ENCODE assay signal across 8 cellular contexts in genomic region chr16:85236832-85237177, GRCh38.
DNase-seq lines count a peak whose midpoint lies in the region; ATAC-seq and TF ChIP-seq lines count a peak whose summit lies in the region.
"Not testable (repeated sequence)": the region's sequence is repeated elsewhere in the genome, so short reads cannot be mapped to it uniquely, and the experiment has no call there.

No MANE protein-coding gene starts in this region.

- H3K18ac ChIP-seq in IMR-90 (ENCODE audit: low read depth, low read length), result 0 out of 2 replicates have a peak overlapping the region, but pooled peaks have one; percentile 1

- peak overlapping the region; percentile 29 for H2AFZ ChIP-seq in IMR-90 (replicated peaks; ENCODE audit: low read length, poor library complexity)

- peak overlapping the region; percentile 79 for H2AK5ac ChIP-seq in IMR-90 (ENCODE audit: low read depth, low read length)

- dilution Hi-C loops in IMR-90 (cut with HindIII; ENCODE audit: low sequenced_read_pairs, unreplicated experiment), result not testable (repeated sequence)

- not testable (repeated sequence) for H3K14ac ChIP-seq in IMR-90 (replicated peaks; ENCODE audit: low read depth, low read length)

- POLR2A ChIA-PET in AG04450 (lab: Yijun Ruan, JAX); IMR-90 (lab: Charles Lee; ENCODE audit: unreplicated experiment): not testable (repeated sequence)

- H3K9me1 ChIP-seq in IMR-90 (ENCODE audit: insufficient read depth, low read length), result peaks cover 26% of the 10 kb centered on the region

- H3K4ac ChIP-seq in IMR-90 (ENCODE audit: low read depth, low read length), result peak overlapping the region; percentile 76

- not testable (repeated sequence) for TF ChIP-seq RAD21 in IMR-90 (IDR thresholded peaks at IDR 0.05; ENCODE audit: low read length)

- H3K27ac ChIP-seq in AG04450 (ENCODE audit: low read depth, low read length) (peak overlapping the region; percentile 80), IMR-90 (ENCODE audit: insufficient read depth, low read length) (peak overlapping the region; percentile 89)

- H2BK120ac ChIP-seq in IMR-90 (ENCODE audit: low read depth, low read length), result peak overlapping the region; percentile 91

- peaks cover 13% of the 10 kb centered on the region for H3K27me3 Mint-ChIP-seq in activated naive CD4-positive, alpha-beta T cell treated with anti-CD3 and anti-CD28 coated beads, Interleukin-2, amount 50 U/mL, for 24 hours
- H3K27me3 Mint-ChIP-seq in endothelial cell (ENCODE audit: unreplicated experiment); immature natural killer cell (ENCODE audit: low read depth in 3 of 3); nephron (ENCODE audit: low read depth): not testable (repeated sequence)

- H4K5ac ChIP-seq in IMR-90 (ENCODE audit: low read depth, low read length), result peak overlapping the region; percentile 24; the same call in 1 of the 2 replicates

- H3K23ac ChIP-seq in IMR-90 (ENCODE audit: low read depth, low read length), result peak overlapping the region; percentile 31; the same call in 1 of the 2 replicates

- not testable (repeated sequence) for H3K9me3 ChIP-seq in AG04450 (ENCODE audit: control insufficient read depth, insufficient read depth, low read length); IMR-90 (ENCODE audit: control insufficient read depth, insufficient read depth, low read length)

- CTCF ChIA-PET in AG04450 (lab: Charles Lee), result interaction anchor here (0.8 to 1.0 kb wide), 2 partner anchors 8 to 17 kb away, joined by 3 to 5 read pairs; no protein-coding TSS in a partner anchor
- CTCF ChIA-PET in IMR-90 (lab: Yijun Ruan, JAX), result not testable (repeated sequence)

- peaks cover 41 to 87% of the 10 kb centered on the region in 2 experiments for H3K79me1 ChIP-seq in IMR-90 (ENCODE audit: low read depth in 1 of 2, low read length in 2 of 2)

- H3K9ac ChIP-seq in IMR-90 (ENCODE audit: low read depth, low read length), result not testable (repeated sequence)

- intact Hi-C loops in IMR-90 (cut with micrococcal nuclease), result loop anchor here (1.0 to 5.0 kb wide), 2 partner anchors 40 to 64 kb away; no protein-coding TSS in a partner anchor

- peak overlapping the region; percentile 72 for H3K27ac Mint-ChIP-seq in activated naive CD4-positive, alpha-beta T cell treated with anti-CD3 and anti-CD28 coated beads, Interleukin-2, amount 50 U/mL, for 24 hours
- H3K27ac Mint-ChIP-seq in endothelial cell (ENCODE audit: unreplicated experiment) (peak overlapping the region; percentile 48), nephron (peak overlapping the region; percentile 82 to 87 (median 84))
- H3K27ac Mint-ChIP-seq in immature natural killer cell; stimulated activated effector memory CD8-positive, alpha-beta T cell treated with anti-CD3 and anti-CD28 coated beads, Interleukin-12 subunit alpha, Interleukin-12 subunit beta, amount 100 ng/mL, for 72 hours: not testable (repeated sequence)

- peak overlapping the region; percentile 61 for H3K4me3 Mint-ChIP-seq in activated naive CD4-positive, alpha-beta T cell treated with anti-CD3 and anti-CD28 coated beads, Interleukin-2, amount 50 U/mL, for 24 hours
- H3K4me3 Mint-ChIP-seq in endothelial cell (ENCODE audit: unreplicated experiment), result not testable (repeated sequence)
- H3K4me3 Mint-ChIP-seq in immature natural killer cell, result peak overlapping the region in 4 of 5 donors; percentile 10 to 69 (median 54)
- peak overlapping the region; percentile 61 to 74 (median 73) for H3K4me3 Mint-ChIP-seq in nephron
- peak overlapping the region; percentile 5 for H3K4me3 Mint-ChIP-seq in stimulated activated effector memory CD8-positive, alpha-beta T cell treated with anti-CD3 and anti-CD28 coated beads, Interleukin-12 subunit alpha, Interleukin-12 subunit beta, amount 100 ng/mL, for 72 hours

- BruUV-seq in IMR-90 (replicated peaks; lab: Mats Ljungman, UMichigan), result not testable (repeated sequence)

- H3K27me3 ChIP-seq in AG04450 (ENCODE audit: control insufficient read depth, insufficient read depth, low read length); IMR-90 (ENCODE audit: control insufficient read depth, insufficient read depth, low read length): not testable (repeated sequence)

- peaks cover 43% of the 10 kb centered on the region for H3K4me1 ChIP-seq in IMR-90 (ENCODE audit: control insufficient read depth, insufficient read depth, low read length)

- WGBS in IMR-90 (ENCODE audit: extremely low coverage in 2 of 2, insufficient read length in 1 of 2), 2 experiments, result 40% methylated on average over 4 of the region's 6 CpGs; no CpG with 5 or more reads in 1 of the 2 experiments

- H3K4me2 ChIP-seq in IMR-90 (ENCODE audit: low read depth, low read length), result not testable (repeated sequence)

- not testable (repeated sequence) for H3K56ac ChIP-seq in IMR-90 (ENCODE audit: extremely low read depth, insufficient read depth, low read length)

- peak overlapping the region; percentile 92 for H2BK20ac ChIP-seq in IMR-90 (ENCODE audit: low read depth, low read length)

- not testable (repeated sequence) for H3K36me3 ChIP-seq in IMR-90 (ENCODE audit: control insufficient read depth, insufficient read depth, low read length)

- ATAC-seq in IMR-90 (ENCODE audit: low read depth); stimulated activated effector memory CD8-positive, alpha-beta T cell treated with anti-CD3 and anti-CD28 coated beads, Interleukin-12 subunit alpha, Interleukin-12 subunit beta, amount 100 ng/mL, for 72 hours: not testable (repeated sequence)

- not testable (repeated sequence) for TF ChIP-seq POLR2A in IMR-90 (IDR thresholded peaks at IDR 0.05; ENCODE audit: low read depth, low read length)

- H4K8ac ChIP-seq in IMR-90 (ENCODE audit: low read depth in 2 of 2, low read length in 2 of 2), result peak overlapping the region; percentile 23 to 85; a peak in 3 of 4 replicates

- H2BK15ac ChIP-seq in IMR-90 (ENCODE audit: low read depth, low read length), result peak overlapping the region; percentile 7; the same call in 2 of the 3 replicates

- not testable (repeated sequence) for TF ChIP-seq CTCF in AG04450 (IDR thresholded peaks at IDR 0.05; ENCODE audit: low read depth, low read length); IMR-90 (conservative IDR thresholded peaks at IDR 0.05; ENCODE audit: low read depth, low read length); endothelial cell (IDR thresholded peaks at IDR 0.05; ENCODE audit: unreplicated experiment); nephron (IDR thresholded peaks at IDR 0.05; ENCODE audit: unreplicated experiment in 3 of 3)

- peak overlapping the region; percentile 99 for H2AK9ac ChIP-seq in IMR-90 (replicated peaks; ENCODE audit: low read depth, low read length, poor library complexity)

- not testable (repeated sequence) for H3K36me3 Mint-ChIP-seq in activated naive CD4-positive, alpha-beta T cell treated with anti-CD3 and anti-CD28 coated beads, Interleukin-2, amount 50 U/mL, for 24 hours; endothelial cell (ENCODE audit: low read depth, unreplicated experiment); immature natural killer cell; nephron (ENCODE audit: low read depth); stimulated activated effector memory CD8-positive, alpha-beta T cell treated with anti-CD3 and anti-CD28 coated beads, Interleukin-12 subunit alpha, Interleukin-12 subunit beta, amount 100 ng/mL, for 72 hours

- not testable (repeated sequence) for H4K20me1 ChIP-seq in IMR-90 (ENCODE audit: insufficient read depth, low read length)

- H3K4me1 Mint-ChIP-seq in activated naive CD4-positive, alpha-beta T cell treated with anti-CD3 and anti-CD28 coated beads, Interleukin-2, amount 50 U/mL, for 24 hours; endothelial cell (ENCODE audit: unreplicated experiment); stimulated activated effector memory CD8-positive, alpha-beta T cell treated with anti-CD3 and anti-CD28 coated beads, Interleukin-12 subunit alpha, Interleukin-12 subunit beta, amount 100 ng/mL, for 72 hours: not testable (repeated sequence)
- peaks cover 10 to 19% of the 10 kb centered on the region in 2 donors for H3K4me1 Mint-ChIP-seq in immature natural killer cell
- H3K4me1 Mint-ChIP-seq in nephron, result peaks cover 52% of the 10 kb centered on the region

- peak overlapping the region; percentile 90 for H2BK5ac ChIP-seq in IMR-90 (ENCODE audit: low read depth, low read length, poor library complexity, severe bottlenecking)

- in situ Hi-C loops in IMR-90 (cut with MboI; ENCODE audit: low sequenced_read_pairs), result not testable (repeated sequence)

- not testable (repeated sequence) for H3K4me3 ChIP-seq in AG04450 (ENCODE audit: low read depth, low read length); IMR-90 (ENCODE audit: insufficient read depth, low read depth, low read length)

- H4K91ac ChIP-seq in IMR-90 (ENCODE audit: insufficient read depth, low read depth, low read length), result peak overlapping the region; percentile 78

- not testable (repeated sequence) for DNase-seq in AG04450 (ENCODE audit: low read depth, low spot score); endothelial cell (ENCODE audit: low spot score); immature natural killer cell; stimulated activated effector memory CD8-positive, alpha-beta T cell treated with anti-CD3 and anti-CD28 coated beads, Interleukin-12 subunit alpha, Interleukin-12 subunit beta, amount 100 ng/mL, for 72 hours (ENCODE audit: low spot score in 2 of 2)
- DNase-seq in ELR (ENCODE audit: low read depth), result peak; percentile 81
- peak; percentile 83 for DNase-seq in IMR-90

- not testable (repeated sequence) for H3K9me3 Mint-ChIP-seq in activated naive CD4-positive, alpha-beta T cell treated with anti-CD3 and anti-CD28 coated beads, Interleukin-2, amount 50 U/mL, for 24 hours; endothelial cell (ENCODE audit: unreplicated experiment); immature natural killer cell; nephron; stimulated activated effector memory CD8-positive, alpha-beta T cell treated with anti-CD3 and anti-CD28 coated beads, Interleukin-12 subunit alpha, Interleukin-12 subunit beta, amount 100 ng/mL, for 72 hours

TF ChIP-seq in IMR-90, 13 proteins besides CTCF, POLR2A, EP300 and RAD21:
- TF ChIP-seq CHD1 (IDR thresholded peaks at IDR 0.05; ENCODE audit: low read depth, low read length) (0 out of 2 replicates have a peak, but pooled peaks have one; percentile 3), FOS (IDR thresholded peaks at IDR 0.05; ENCODE audit: low read depth, low read length) (peak; percentile 20; the same call in 1 of the 2 replicates), RCOR1 (IDR thresholded peaks at IDR 0.05; ENCODE audit: insufficient replicate concordance, low read length) (peak; percentile 74)
TF ChIP-seq in IMR-90: peak in this region for 3; not testable (repeated sequence) for 10.
